24 cellular contexts compared by ENCODE assay signal in the genomic region with DNA sequence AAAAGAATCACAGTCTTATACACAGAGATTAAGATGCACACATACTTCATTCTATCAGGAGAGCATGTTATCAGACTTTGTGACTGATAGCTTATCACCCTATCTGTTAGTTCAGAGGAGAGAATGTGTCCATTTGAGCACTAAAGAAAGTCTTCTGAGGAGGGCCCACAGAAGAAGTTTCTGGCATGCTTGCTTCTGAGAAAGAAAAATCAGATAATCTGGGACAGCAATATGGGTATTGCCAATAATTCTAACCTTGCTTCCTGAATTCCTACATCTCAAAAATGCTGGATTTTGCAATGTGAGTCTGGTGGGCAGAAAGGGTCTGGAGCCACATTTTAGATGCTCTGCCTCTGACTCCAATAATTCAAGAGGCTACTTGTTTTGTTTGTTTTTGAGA.
DNase-seq lines count a peak whose midpoint lies in the region; ATAC-seq, FAIRE-seq and TF ChIP-seq lines count a peak whose summit lies in the region.
"Had no signal": no experiment of that assay in that cellular context is flagged by ENCODE, and none has a peak within 500 bp of the region (broad histone marks: within the 10 kb centered on the region; RNA-seq: fewer than 3 reads in every experiment).

No MANE protein-coding gene starts in this region.

- H4K5ac ChIP-seq in IMR-90 (ENCODE audit: low read depth, low read length) = no peak overlapping the region

- no peaks in the 10 kb centered on the region for H3K9me3 ChIP-seq in A549
- H3K9me3 ChIP-seq in IMR-90 (ENCODE audit: control insufficient read depth, insufficient read depth, low read length) = no peaks in the 10 kb centered on the region
- H3K9me3 ChIP-seq in adipocyte (ENCODE audit: control insufficient read depth, low read length) = no peaks in the 10 kb centered on the region
- no peaks in the 10 kb centered on the region for H3K9me3 ChIP-seq in mesodermal cell (ENCODE audit: control insufficient read depth, low read length)
- no peaks in the 10 kb centered on the region for H3K9me3 ChIP-seq in small intestine (ENCODE audit: control insufficient read depth, low read depth)
- H3K9me3 ChIP-seq in body of pancreas = no peaks in the 10 kb centered on the region
- H3K9me3 ChIP-seq: left lung, prostate gland had no signal

- H3K23ac ChIP-seq in IMR-90 (ENCODE audit: low read depth, low read length) = 0 out of 2 replicates have a peak overlapping the region, but pooled peaks have one; percentile 39

- H3K27ac ChIP-seq in A549 (peak overlapping the region; percentile 44 to 77; a peak in 5 of 6 replicates), IMR-90 (ENCODE audit: insufficient read depth, low read length) (no peak overlapping the region), mesodermal cell (ENCODE audit: low read depth, low read length, severe bottlenecking) (peak overlapping the region; percentile 88), small intestine (ENCODE audit: low read depth in 1 of 2, low read length in 1 of 2) (no peak overlapping the region), body of pancreas (no peak overlapping the region)
- H3K27ac ChIP-seq: left lung, prostate gland, SK-N-MC had no signal

- H2BK120ac ChIP-seq in IMR-90 (ENCODE audit: low read depth, low read length) = no peak overlapping the region

- POLR2A ChIA-PET in A549 (lab: Yijun Ruan, JAX) = no interaction called here
- POLR2A ChIA-PET in IMR-90 (lab: Charles Lee; ENCODE audit: unreplicated experiment) = no interaction called here

- dilution Hi-C loops in IMR-90 (cut with HindIII; ENCODE audit: low sequenced_read_pairs, unreplicated experiment) = no loop called here

- H3K4me1 ChIP-seq in A549 = peaks cover 42% of the 10 kb centered on the region
- H3K4me1 ChIP-seq in IMR-90 (ENCODE audit: control insufficient read depth, insufficient read depth, low read length) = peaks cover 9% of the 10 kb centered on the region
- peaks cover 21% of the 10 kb centered on the region for H3K4me1 ChIP-seq in adipocyte (ENCODE audit: control insufficient read depth, insufficient read depth, low read length)
- peaks cover 56% of the 10 kb centered on the region for H3K4me1 ChIP-seq in mesodermal cell (ENCODE audit: control insufficient read depth, insufficient read depth, low read length, poor library complexity, severe bottlenecking)
- peaks cover 0 to 4% of the 10 kb centered on the region in 2 donors for H3K4me1 ChIP-seq in small intestine (ENCODE audit: control insufficient read depth in 2 of 2, insufficient read depth in 1 of 2, low read depth in 1 of 2, low read length in 1 of 2)
- H3K4me1 ChIP-seq in body of pancreas = peaks cover 13% of the 10 kb centered on the region

- H3K4me3 ChIP-seq in A549 (no peak overlapping the region), IMR-90 (ENCODE audit: insufficient read depth, low read depth, low read length) (no peak overlapping the region), adipocyte (ENCODE audit: low read length) (no peak overlapping the region), mesodermal cell (ENCODE audit: extremely low read depth, insufficient read depth, low read length, poor library complexity, severe bottlenecking) (no peak overlapping the region), small intestine (ENCODE audit: low read depth in 1 of 2, low read length in 2 of 2) (no peak overlapping the region), body of pancreas (no peak overlapping the region)
- H3K4me3 ChIP-seq: left lung, prostate gland, SK-N-MC had no signal

- TF ChIP-seq RAD21 in A549 (conservative IDR thresholded peaks at IDR 0.05 in 1 of 2, IDR thresholded peaks at IDR 0.05 in 1 of 2) (no peak), IMR-90 (IDR thresholded peaks at IDR 0.05; ENCODE audit: low read length) (no peak)

- FAIRE-seq in A549 (lab: Jason Lieb, UNC) (no peak), small intestine (lab: Jason Lieb, UNC) (no peak)
- FAIRE-seq: GM12891, H54 had no signal

- peaks cover 67% of the 10 kb centered on the region for H4K20me1 ChIP-seq in IMR-90 (ENCODE audit: insufficient read depth, low read length)

- no peak overlapping the region for H2AK9ac ChIP-seq in IMR-90 (replicated peaks; ENCODE audit: low read depth, low read length, poor library complexity)

- no peak overlapping the region for H4K8ac ChIP-seq in IMR-90 (ENCODE audit: low read depth in 2 of 2, low read length in 2 of 2)

- no peak for DNase-seq in A549 (ENCODE audit: low read depth in 1 of 2, low spot score in 1 of 2)
- DNase-seq in IMR-90 = no peak
- DNase-seq in adipocyte (ENCODE audit: low read depth) = peak; percentile 34
- no peak for DNase-seq in small intestine
- no peak for DNase-seq in body of pancreas
- DNase-seq: activated CD4-positive, alpha-beta T cell treated with anti-CD3 and anti-CD28 coated beads, Interleukin-2, amount 50 U/mL, for 1 hour; activated CD8-positive, alpha-beta memory T cell treated with anti-CD3 and anti-CD28 coated beads, Interleukin-2, amount 10 ng/mL, durations not matched to agents 7 days and 5 days; activated naive CD4-positive, alpha-beta T cell treated with anti-CD3 and anti-CD28 coated beads for 36 hours; activated T-cell treated with anti-CD3 and anti-CD28 coated beads, Interleukin-2, amount 50 U/mL, for 72 hours; amniotic stem cell; caudate nucleus; Karpas-422; left lung; NCI-H1694; NCI-H2171 treated with DMSO at 0.1 percent for 48 hours; NCI-H524 treated with DMSO at 0.1 percent for 48 hours; stimulated activated CD4-positive, alpha-beta T cell treated with anti-CD3 and anti-CD28 coated beads, Interleukin-2, amount 100 ng/mL, for 24 hours had no signal

- no peak overlapping the region for H2BK15ac ChIP-seq in IMR-90 (ENCODE audit: low read depth, low read length)

- no peak for ATAC-seq in A549
- no peak for ATAC-seq in IMR-90 (ENCODE audit: low read depth)
- no peak for ATAC-seq in GM18511 (IDR thresholded peaks at IDR 0.05; ENCODE audit: unreplicated experiment)
- no peak for ATAC-seq in body of pancreas
- ATAC-seq in HG03520 (IDR thresholded peaks at IDR 0.05; ENCODE audit: unreplicated experiment) = no peak
- ATAC-seq: activated CD8-positive, alpha-beta memory T cell treated with anti-CD3 and anti-CD28 coated beads, Interleukin-2, amount 10 ng/mL, durations not matched to agents 7 days and 5 days; left lung had no signal

- CTCF ChIA-PET in A549 (lab: Yijun Ruan, JAX) = interaction anchor here (0.6 to 0.7 kb wide), 3 partner anchors 45 to 343 kb away, joined by 3 to 4 read pairs (median 3); no protein-coding TSS in a partner anchor
- CTCF ChIA-PET in IMR-90 (lab: Yijun Ruan, JAX) = interaction anchor here (0.6 kb wide), 1 partner anchor 122 kb away, joined by 4 read pairs; no protein-coding TSS in a partner anchor

- H3K9me1 ChIP-seq in IMR-90 (ENCODE audit: insufficient read depth, low read length) = peaks cover 25% of the 10 kb centered on the region

- no peak overlapping the region for H2BK5ac ChIP-seq in IMR-90 (ENCODE audit: low read depth, low read length, poor library complexity, severe bottlenecking)

- BruUV-seq in IMR-90 (replicated peaks; lab: Mats Ljungman, UMichigan) = no TSS peak

- TF ChIP-seq CTCF in A549 (IDR thresholded peaks at IDR 0.05) = no peak
- no peak for TF ChIP-seq CTCF in IMR-90 (conservative IDR thresholded peaks at IDR 0.05; ENCODE audit: low read depth, low read length)
- TF ChIP-seq CTCF in body of pancreas (IDR thresholded peaks at IDR 0.05) = no peak

- no peak for TF ChIP-seq EP300 in A549 (IDR thresholded peaks at IDR 0.05)

- no peak for TF ChIP-seq POLR2A in A549 (IDR thresholded peaks at IDR 0.05; ENCODE audit: low read length)
- no peak for TF ChIP-seq POLR2A in IMR-90 (IDR thresholded peaks at IDR 0.05; ENCODE audit: low read depth, low read length)
- no peak for TF ChIP-seq POLR2A in body of pancreas (IDR thresholded peaks at IDR 0.05)

- H3K27me3 ChIP-seq in IMR-90 (ENCODE audit: control insufficient read depth, insufficient read depth, low read length) (no peaks in the 10 kb centered on the region), adipocyte (replicated peaks; ENCODE audit: control insufficient read depth, insufficient read depth, low read length) (no peaks in the 10 kb centered on the region), small intestine (ENCODE audit: control insufficient read depth in 2 of 2, insufficient read depth in 2 of 2, low read length in 2 of 2) (no peaks in the 10 kb centered on the region), body of pancreas (no peaks in the 10 kb centered on the region)
- H3K27me3 ChIP-seq: left lung had no signal

- in situ Hi-C loops in IMR-90 (cut with MboI; ENCODE audit: low sequenced_read_pairs) = no loop called here

- H3K4ac ChIP-seq in IMR-90 (ENCODE audit: low read depth, low read length) = no peak overlapping the region

- peaks cover 51 to 92% of the 10 kb centered on the region in 2 experiments for H3K79me1 ChIP-seq in IMR-90 (ENCODE audit: low read depth in 1 of 2, low read length in 2 of 2)

- H3K36me3 ChIP-seq in IMR-90 (ENCODE audit: control insufficient read depth, insufficient read depth, low read length) (no peaks in the 10 kb centered on the region), adipocyte (ENCODE audit: control insufficient read depth, insufficient read depth, low read length, severe bottlenecking) (no peaks in the 10 kb centered on the region), mesodermal cell (ENCODE audit: control insufficient read depth, insufficient read depth, low read length) (peaks cover 7% of the 10 kb centered on the region), small intestine (ENCODE audit: control insufficient read depth in 2 of 2, insufficient read depth in 2 of 2, low read length in 2 of 2) (no peaks in the 10 kb centered on the region), body of pancreas (replicated peaks in 1 of 2; ENCODE audit: insufficient read depth in 1 of 2, low read depth in 2 of 2) (no peaks in the 10 kb centered on the region)
- H3K36me3 ChIP-seq: left lung, prostate gland had no signal

- H3K14ac ChIP-seq in IMR-90 (replicated peaks; ENCODE audit: low read depth, low read length) = no peak overlapping the region; the same call in 1 of the 2 replicates

- H2AFZ ChIP-seq in IMR-90 (replicated peaks; ENCODE audit: low read length, poor library complexity) = no peak overlapping the region

- no peak overlapping the region for H3K9ac ChIP-seq in IMR-90 (ENCODE audit: low read depth, low read length)
- H3K9ac ChIP-seq in adipocyte (ENCODE audit: low read length) = peak overlapping the region; percentile 14

- no peak overlapping the region for H2AK5ac ChIP-seq in IMR-90 (ENCODE audit: low read depth, low read length)

- H3K4me2 ChIP-seq in A549 (peak overlapping the region; percentile 67; the same call in 2 of the 3 replicates), IMR-90 (ENCODE audit: low read depth, low read length) (no peak overlapping the region)

- H3K56ac ChIP-seq in IMR-90 (ENCODE audit: extremely low read depth, insufficient read depth, low read length) = no peak overlapping the region

- no peak overlapping the region for H4K91ac ChIP-seq in IMR-90 (ENCODE audit: insufficient read depth, low read depth, low read length)

- no peak overlapping the region for H2BK20ac ChIP-seq in IMR-90 (ENCODE audit: low read depth, low read length)

- intact Hi-C loops in IMR-90 (cut with micrococcal nuclease) (loop anchor here (5.0 kb wide), 1 partner anchor 37 kb away; no protein-coding TSS in a partner anchor), body of pancreas (cut with DNase I) (no loop called here)

- no peak overlapping the region for H3K18ac ChIP-seq in IMR-90 (ENCODE audit: low read depth, low read length)

TF ChIP-seq in A549, 52 proteins besides CTCF, POLR2A, EP300 and RAD21 (continues in another document):
- no peak for TF ChIP-seq FOXS1 (CRISPR knock-in tag; IDR thresholded peaks at IDR 0.05)

Comparison
In these comparisons a context has a peak if more than half of its experiments do, and no peak if none do; other contexts are left out.
1. H3K27ac ChIP-seq: peak in A549 (2 of 2) and mesodermal cell (single experiment); none in IMR-90 (single experiment), small intestine (0 of 2) and body of pancreas (0 of 4).